Comparison of ENCODE assay signal across 23 cellular contexts in genomic region chr19:35943542-35944301, GRCh38. TPM values are rescaled to one million over a fixed set of nuclear protein-coding genes. Genes with fewer than 3 reads are reported as not detected.
DNase-seq lines count a peak whose midpoint lies in the region; ATAC-seq and TF ChIP-seq lines count a peak whose summit lies in the region.
"Had no signal": no experiment of that assay in that cellular context is flagged by ENCODE, and none has a peak within 500 bp of the region (broad histone marks: within the 10 kb centered on the region; RNA-seq: fewer than 3 reads in every experiment).

No MANE protein-coding gene starts in this region.

- H3K4me1 ChIP-seq in HEK293 (ENCODE audit: control insufficient read depth, insufficient read depth, low read length) = peaks cover 2% of the 10 kb centered on the region

- H3K27ac Mint-ChIP-seq in activated CD4-positive, alpha-beta T cell treated with anti-CD3 and anti-CD28 coated beads for 36 hours = peak overlapping the region; percentile 19
- H3K27ac Mint-ChIP-seq in brain (peak overlapping the region in 3 of 5 experiments; percentile 2 to 61 (median 10)), neural crest cell (ENCODE audit: unreplicated experiment) (no peak overlapping the region)
- H3K27ac Mint-ChIP-seq: GM23338 had no signal

- CTCF ChIA-PET in activated CD4-positive, alpha-beta T cell treated with anti-CD3 and anti-CD28 coated beads for 36 hours (lab: Charles Lee) = interaction anchor here (0.6 to 0.8 kb wide), 2 partner anchors 182 to 249 kb away, joined by 3 read pairs; no protein-coding TSS in a partner anchor
- CTCF ChIA-PET in HEK293 (lab: Yijun Ruan, JAX) = interaction anchor here (0.6 to 1.6 kb wide), 7 partner anchors 11 to 630 kb away, joined by 3 to 5 read pairs (median 3); no protein-coding TSS in a partner anchor

- H3K4me3 Mint-ChIP-seq in activated CD4-positive, alpha-beta T cell treated with anti-CD3 and anti-CD28 coated beads for 36 hours = no peak overlapping the region
- H3K4me3 Mint-ChIP-seq in brain (peak overlapping the region in 1 of 5 experiments; percentile 1), neural crest cell (peak overlapping the region; percentile 35)
- H3K4me3 Mint-ChIP-seq: CD14-positive monocyte, GM23338 had no signal

- H3K4me3 ChIP-seq in HEK293 (ENCODE audit: low read depth, low read length) = no peak overlapping the region
- H3K4me3 ChIP-seq: GM23338, Peyer's patch had no signal

- no peak for DNase-seq in activated CD4-positive, alpha-beta T cell treated with anti-CD3 and anti-CD28 coated beads for 36 hours
- no peak for DNase-seq in activated CD4-positive, alpha-beta T cell treated with anti-CD3 and anti-CD28 coated beads, Interleukin-2, amount 50 U/mL, for 4 hours
- DNase-seq in neural crest cell (ENCODE audit: low read depth, low spot score) (no peak), NCI-H187 (lab: John Stamatoyannopoulos, UW) (no peak), NCI-H2171 (lab: John Stamatoyannopoulos, UW) (no peak)
- DNase-seq: DMS153; GDM1; KBM-7; NCI-H1105; NCI-H2081 treated with DMSO at 0.1 percent for 48 hours; NK-92 treated with Interleukin-12 subunit alpha and Interleukin-12 subunit beta, amount 100 ng/mL, for 24 hours; Peyer's patch; Right ventricle myocardium superior had no signal

- no peaks in the 10 kb centered on the region for H3K9me3 Mint-ChIP-seq in activated CD4-positive, alpha-beta T cell treated with anti-CD3 and anti-CD28 coated beads for 36 hours (ENCODE audit: low read depth)
- H3K9me3 Mint-ChIP-seq in brain (peaks cover 0 to 3% (median 0%) of the 10 kb centered on the region in 5 experiments), neural crest cell (no peaks in the 10 kb centered on the region)
- H3K9me3 Mint-ChIP-seq: GM23338 had no signal

- peaks cover 35 to 38% of the 10 kb centered on the region in 2 experiments for H3K36me3 ChIP-seq in HEK293 (ENCODE audit: control insufficient read depth in 2 of 2, insufficient read depth in 1 of 2, low read length in 2 of 2)

- no peak for ATAC-seq in activated CD4-positive, alpha-beta T cell treated with anti-CD3 and anti-CD28 coated beads for 36 hours
- ATAC-seq in GM18502 (IDR thresholded peaks at IDR 0.05; ENCODE audit: poor library complexity, unreplicated experiment) = no peak
- ATAC-seq: GM23338, HCT116 had no signal

- H3K9me3 ChIP-seq in HEK293 (ENCODE audit: control insufficient read depth, insufficient read depth, low read depth, low read length) = no peaks in the 10 kb centered on the region
- H3K9me3 ChIP-seq: Peyer's patch had no signal

- H3K4me1 Mint-ChIP-seq in activated CD4-positive, alpha-beta T cell treated with anti-CD3 and anti-CD28 coated beads for 36 hours = peaks cover 11% of the 10 kb centered on the region
- H3K4me1 Mint-ChIP-seq in brain (peaks cover 14% of the 10 kb centered on the region), neural crest cell (peaks cover 9% of the 10 kb centered on the region)

- 0 out of 2 replicates have a peak overlapping the region, but pooled peaks have one; percentile 1 for H3K27ac ChIP-seq in HEK293 (ENCODE audit: extremely low read depth, low read depth, low read length)
- H3K27ac ChIP-seq: 22Rv1, Peyer's patch had no signal

- intact Hi-C loops in activated CD4-positive, alpha-beta T cell treated with anti-CD3 and anti-CD28 coated beads for 36 hours (cut with DNase I, micrococcal nuclease) = no loop called here

- TF ChIP-seq CTCF in HEK293 (tag by site-specific recombination; IDR thresholded peaks at IDR 0.05) = no peak
- TF ChIP-seq CTCF in brain (conservative IDR thresholded peaks at IDR 0.05) = no peak
- TF ChIP-seq CTCF in neural crest cell (conservative IDR thresholded peaks at IDR 0.05) = no peak

- peaks cover 8% of the 10 kb centered on the region for H3K36me3 Mint-ChIP-seq in activated CD4-positive, alpha-beta T cell treated with anti-CD3 and anti-CD28 coated beads for 36 hours (ENCODE audit: low read depth)
- H3K36me3 Mint-ChIP-seq in brain = peaks cover 62% of the 10 kb centered on the region
- H3K36me3 Mint-ChIP-seq in neural crest cell (ENCODE audit: low read depth) = peaks cover 5% of the 10 kb centered on the region
- H3K36me3 Mint-ChIP-seq: CD14-positive monocyte had no signal

- no peaks in the 10 kb centered on the region for H3K27me3 Mint-ChIP-seq in activated CD4-positive, alpha-beta T cell treated with anti-CD3 and anti-CD28 coated beads for 36 hours
- H3K27me3 Mint-ChIP-seq in brain (no peaks in the 10 kb centered on the region), neural crest cell (ENCODE audit: low read depth) (no peaks in the 10 kb centered on the region)

- POLR2A ChIA-PET in activated CD4-positive, alpha-beta T cell treated with anti-CD3 and anti-CD28 coated beads for 36 hours (lab: Charles Lee) = no interaction called here
- POLR2A ChIA-PET in HEK293 (lab: Yijun Ruan, JAX) = interaction anchor here (1.1 to 1.7 kb wide), 2 partner anchors 13 to 70 kb away, joined by 3 read pairs; partner anchors contain the start of gene ALKBH6

TF ChIP-seq in HEK293, 187 proteins besides CTCF, POLR2A, EP300 and RAD21 (continues in another document):
- no peak for TF ChIP-seq ZNF23 (tag by site-specific recombination; IDR thresholded peaks at IDR 0.05; ENCODE audit: borderline replicate concordance)
- peak; percentile 91 for TF ChIP-seq ZNF664 (tag by site-specific recombination; IDR thresholded peaks at IDR 0.05)
- no peak for TF ChIP-seq KLF8 (tag by site-specific recombination; IDR thresholded peaks at IDR 0.05)
- TF ChIP-seq REST (tag by site-specific recombination; IDR thresholded peaks at IDR 0.05) = 0 out of 2 replicates have a peak, but pooled peaks have one; percentile 26
- TF ChIP-seq ZBTB20 (tag by site-specific recombination; IDR thresholded peaks at IDR 0.05) = no peak
- TF ChIP-seq, protein P1, sequence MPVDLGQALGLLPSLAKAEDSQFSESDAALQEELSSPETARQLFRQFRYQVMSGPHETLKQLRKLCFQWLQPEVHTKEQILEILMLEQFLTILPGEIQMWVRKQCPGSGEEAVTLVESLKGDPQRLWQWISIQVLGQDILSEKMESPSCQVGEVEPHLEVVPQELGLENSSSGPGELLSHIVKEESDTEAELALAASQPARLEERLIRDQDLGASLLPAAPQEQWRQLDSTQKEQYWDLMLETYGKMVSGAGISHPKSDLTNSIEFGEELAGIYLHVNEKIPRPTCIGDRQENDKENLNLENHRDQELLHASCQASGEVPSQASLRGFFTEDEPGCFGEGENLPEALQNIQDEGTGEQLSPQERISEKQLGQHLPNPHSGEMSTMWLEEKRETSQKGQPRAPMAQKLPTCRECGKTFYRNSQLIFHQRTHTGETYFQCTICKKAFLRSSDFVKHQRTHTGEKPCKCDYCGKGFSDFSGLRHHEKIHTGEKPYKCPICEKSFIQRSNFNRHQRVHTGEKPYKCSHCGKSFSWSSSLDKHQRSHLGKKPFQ (tag by site-specific recombination; IDR thresholded peaks at IDR 0.05) = no peak

RNA-seq across cellular contexts. Expression of gene LRFN3, which starts 7.5 kb away (rescaled TPM):
- 1 to 10 TPM; 7.8 to 8.3 TPM for total RNA-seq in activated CD4-positive, alpha-beta T cell treated with anti-CD3 and anti-CD28 coated beads for 36 hours
- 18.4 TPM for polyA plus RNA-seq in brain (ENCODE audit: insufficient read depth, low read depth, low replicate concordance)
- total RNA-seq in neural crest cell = 33.9 and 36.0 TPM in 2 replicates
- polyA plus RNA-seq: CD14-positive monocyte had no signal

RNA-seq across cellular contexts. Expression of gene TYROBP, which starts 35.6 kb away (rescaled TPM):
- total RNA-seq in activated CD4-positive, alpha-beta T cell treated with anti-CD3 and anti-CD28 coated beads for 36 hours = not detected
- 45.3 TPM for polyA plus RNA-seq in brain (ENCODE audit: insufficient read depth, low read depth, low replicate concordance)
- total RNA-seq in neural crest cell = not detected in 2 replicates
- total RNA-seq: Daoy, GM23338 had no signal
- polyA plus RNA-seq: AG04450, GM23338 had no signal

RNA-seq across cellular contexts. Expression of gene HCST, which starts 41.4 kb away (rescaled TPM):
- 10 to 100 TPM; 27.0 to 32.7 TPM for total RNA-seq in activated CD4-positive, alpha-beta T cell treated with anti-CD3 and anti-CD28 coated beads for 36 hours
- polyA plus RNA-seq in brain (ENCODE audit: insufficient read depth, low read depth, low replicate concordance) = 13.3 TPM
- total RNA-seq in neural crest cell = not detected in 2 replicates
- total RNA-seq: Daoy, GM23338, NCI-H460 had no signal

RNA-seq across cellular contexts. Expression of gene NFKBID, which starts 43.4 kb away (rescaled TPM):
- 10 to 100 TPM; 60.1 TPM for total RNA-seq in activated CD4-positive, alpha-beta T cell treated with anti-CD3 and anti-CD28 coated beads for 36 hours
- polyA plus RNA-seq in brain (ENCODE audit: insufficient read depth, low read depth, low replicate concordance) = 1.1 TPM
- total RNA-seq in neural crest cell = 6.4 and 8.0 TPM in 2 replicates

RNA-seq across cellular contexts. Expression of gene SDHAF1, which starts 51.3 kb away (rescaled TPM):
- total RNA-seq in activated CD4-positive, alpha-beta T cell treated with anti-CD3 and anti-CD28 coated beads for 36 hours = 10 to 100 TPM; 16.0 to 19.2 TPM
- polyA plus RNA-seq in brain (ENCODE audit: insufficient read depth, low read depth, low replicate concordance) = 27.7 TPM
- 16.8 and 17.5 TPM in 2 replicates for total RNA-seq in neural crest cell

Comparison
In these comparisons a context has a peak if more than half of its experiments do, and no peak if none do; other contexts are left out.
1. RNA of gene HCST, which starts 41.4 kb away (total RNA-seq): 27.0 to 32.7 TPM in activated CD4-positive, alpha-beta T cell treated with anti-CD3 and anti-CD28 coated beads for 36 hours; not detected in neural crest cell; every median in the first group is over 10 times any median in the second.